In genomic region chr11:110250168-110250567, GRCh38 we compare ENCODE assay signal across 24 cellular contexts.
"Had no signal": no experiment of that assay in that cellular context is flagged by ENCODE, and none has a peak within 500 bp of the region (broad histone marks: within the 10 kb centered on the region; RNA-seq: fewer than 3 reads in every experiment).

No MANE protein-coding gene starts in this region.

- H3K4me3 ChIP-seq: esophagus muscularis mucosa, sigmoid colon, smooth muscle cell, tibial nerve had no signal

- H3K9me3 Mint-ChIP-seq: activated CD8-positive, alpha-beta T cell treated with anti-CD3 and anti-CD28 coated beads for 36 hours; activated T-cell treated with anti-CD3 and anti-CD28 coated beads, Interleukin-2, amount 50 U/mL, for 4 hours; activated T-helper 17 cell treated with anti-CD3 and anti-CD28 coated beads, Interleukin-2, amount 50 U/mL, for 72 hours; dendritic cell treated with granulocyte-macrophage colony-stimulating factor and Interleukin-4, amounts not matched to agents 40 ng/mL and 50 ng/mL, for 4 days; memory B cell; natural killer cell; stimulated activated naive B cell treated with anti-CD40 and anti-IgM and Interleukin-4, amounts not matched to agents 10 μg/mL and 1 μg/mL and 100 μg/mL, for 72 hours; WTC11 had no signal

- H3K9me3 ChIP-seq: esophagus muscularis mucosa, sigmoid colon, tibial nerve had no signal

- H3K4me1 Mint-ChIP-seq: memory B cell; natural killer cell; stimulated activated naive B cell treated with anti-CD40 and anti-IgM and Interleukin-4, amounts not matched to agents 10 μg/mL and 1 μg/mL and 100 μg/mL, for 72 hours; WTC11 had no signal

- H3K27ac ChIP-seq: brain microvascular endothelial cell, sigmoid colon, tibial nerve had no signal

- ATAC-seq: activated CD8-positive, alpha-beta T cell treated with anti-CD3 and anti-CD28 coated beads for 36 hours; activated T-cell treated with anti-CD3 and anti-CD28 coated beads, Interleukin-2, amount 50 U/mL, for 4 hours; activated T-helper 17 cell treated with anti-CD3 and anti-CD28 coated beads, Interleukin-2, amount 50 U/mL, for 72 hours; natural killer cell; stimulated activated naive B cell treated with anti-CD40 and anti-IgM and Interleukin-4, amounts not matched to agents 10 μg/mL and 1 μg/mL and 100 μg/mL, for 72 hours; WTC11 had no signal

- H3K27ac Mint-ChIP-seq: activated CD8-positive, alpha-beta T cell treated with anti-CD3 and anti-CD28 coated beads for 36 hours; dendritic cell treated with granulocyte-macrophage colony-stimulating factor and Interleukin-4, amounts not matched to agents 40 ng/mL and 50 ng/mL, for 4 days; natural killer cell; stimulated activated naive B cell treated with anti-CD40 and anti-IgM and Interleukin-4, amounts not matched to agents 10 μg/mL and 1 μg/mL and 100 μg/mL, for 72 hours; WTC11 had no signal

- H3K27me3 ChIP-seq: brain microvascular endothelial cell, esophagus muscularis mucosa, sigmoid colon, tibial nerve had no signal

- H3K36me3 Mint-ChIP-seq: natural killer cell had no signal

- DNase-seq: activated CD4-positive, alpha-beta T cell treated with anti-CD3 and anti-CD28 coated beads for 1 hour; activated CD4-positive, alpha-beta T cell treated with anti-CD3 and anti-CD28 coated beads, Interleukin-2, amount 50 U/mL, for 1 hour; activated CD8-positive, alpha-beta T cell treated with anti-CD3 and anti-CD28 coated beads for 36 hours; activated gamma-delta T cell treated with Interleukin-2 at 50 U/mL for 16 hours; activated naive CD4-positive, alpha-beta T cell treated with anti-CD3 and anti-CD28 coated beads, Interleukin-2, amount 50 U/mL, for 16 hours; activated T-cell treated with anti-CD3 and anti-CD28 coated beads, Interleukin-2, amount 50 U/mL, for 4 hours; amniotic stem cell; brain microvascular endothelial cell; central memory CD4-positive, alpha-beta T cell; foreskin melanocyte; natural killer cell; sigmoid colon; stimulated activated CD4-positive, alpha-beta T cell treated with anti-CD3 and anti-CD28 coated beads, Interleukin-1b, Interleukin-23, amount 100 ng/mL, for 48 hours; stimulated activated CD4-positive, alpha-beta T cell treated with anti-CD3 and anti-CD28 coated beads, Interleukin-4, amount 100 ng/mL, for 4 hours; stimulated activated CD8-positive, alpha-beta memory T cell treated with anti-CD3 and anti-CD28 coated beads, Interleukin-4, amount 100 ng/mL, for 48 hours; stimulated activated naive B cell treated with anti-CD40 and anti-IgM and Interleukin-4, amounts not matched to agents 10 μg/mL and 1 μg/mL and 100 μg/mL, for 72 hours; T-helper 2 cell had no signal

- H3K4me3 Mint-ChIP-seq: activated CD8-positive, alpha-beta T cell treated with anti-CD3 and anti-CD28 coated beads for 36 hours; activated T-cell treated with anti-CD3 and anti-CD28 coated beads, Interleukin-2, amount 50 U/mL, for 4 hours; activated T-helper 17 cell treated with anti-CD3 and anti-CD28 coated beads, Interleukin-2, amount 50 U/mL, for 72 hours; dendritic cell treated with granulocyte-macrophage colony-stimulating factor and Interleukin-4, amounts not matched to agents 40 ng/mL and 50 ng/mL, for 4 days; memory B cell; natural killer cell; stimulated activated naive B cell treated with anti-CD40 and anti-IgM and Interleukin-4, amounts not matched to agents 10 μg/mL and 1 μg/mL and 100 μg/mL, for 72 hours; WTC11 had no signal

- H3K27me3 Mint-ChIP-seq: activated CD8-positive, alpha-beta T cell treated with anti-CD3 and anti-CD28 coated beads for 36 hours; activated T-helper 17 cell treated with anti-CD3 and anti-CD28 coated beads, Interleukin-2, amount 50 U/mL, for 72 hours; dendritic cell treated with granulocyte-macrophage colony-stimulating factor and Interleukin-4, amounts not matched to agents 40 ng/mL and 50 ng/mL, for 4 days; memory B cell; stimulated activated naive B cell treated with anti-CD40 and anti-IgM and Interleukin-4, amounts not matched to agents 10 μg/mL and 1 μg/mL and 100 μg/mL, for 72 hours had no signal
